Comparison of ENCODE assay signal across 27 cellular contexts in genomic region chr11:37525336-37525735, GRCh38.
DNase-seq lines count a peak whose midpoint lies in the region; FAIRE-seq and TF ChIP-seq lines count a peak whose summit lies in the region.
"Had no signal": no experiment of that assay in that cellular context is flagged by ENCODE, and none has a peak within 500 bp of the region (broad histone marks: within the 10 kb centered on the region; RNA-seq: fewer than 3 reads in every experiment).

No MANE protein-coding gene starts in this region.

- CTCF ChIA-PET in BJ (lab: Yijun Ruan, JAX) = no interaction called here

- H3K27ac ChIP-seq in H9 (ENCODE audit: insufficient read length, low read depth, low read length) = no peak overlapping the region
- H3K27ac ChIP-seq: stomach had no signal

- H2BK120ac ChIP-seq in H9 (ENCODE audit: low read depth, low read length, poor library complexity, severe bottlenecking) = no peak overlapping the region

- H3K4me1 Mint-ChIP-seq in H9 = no peaks in the 10 kb centered on the region
- H3K4me1 Mint-ChIP-seq: activated CD4-positive, alpha-beta T cell treated with anti-CD3 and anti-CD28 coated beads for 36 hours; brain; mesothelial cell of epicardium had no signal

- H3K27me3 ChIP-seq in BJ (ENCODE audit: control insufficient read depth, insufficient read depth, low read length) (no peaks in the 10 kb centered on the region), bronchial epithelial cell (ENCODE audit: control insufficient read depth, insufficient read depth, low read length) (no peaks in the 10 kb centered on the region), H9 (ENCODE audit: insufficient read depth, low read length) (no peaks in the 10 kb centered on the region)
- H3K27me3 ChIP-seq: stomach had no signal

- H3K36me3 Mint-ChIP-seq in H9 (ENCODE audit: insufficient read depth in 1 of 3, low read depth in 3 of 3) = peaks cover 15 to 28% (median 19%) of the 10 kb centered on the region in 3 experiments
- H3K36me3 Mint-ChIP-seq: activated naive CD8-positive, alpha-beta T cell; brain; type B pancreatic cell had no signal

- no peak overlapping the region for H3K4me3 Mint-ChIP-seq in H9
- H3K4me3 Mint-ChIP-seq: activated CD4-positive, alpha-beta T cell treated with anti-CD3 and anti-CD28 coated beads for 36 hours; activated naive CD8-positive, alpha-beta T cell; activated T-helper 1 cell treated with anti-CD3 and anti-CD28 coated beads, Interleukin-12 subunit alpha, Interleukin-12 subunit beta, Interleukin-2, Interleukin-4 antibody, amounts not matched to agents 30 ng/mL and 10 ng/mL and 1 ng/mL, durations not matched to agents 14 hours and 24 hours and 36 hours; brain; mesothelial cell of epicardium; natural killer cell treated with Interleukin-12 subunit alpha and Interleukin-12 subunit beta and Interleukin-15 and Interleukin-18, amount 100 ng/mL, for 72 hours; type B pancreatic cell had no signal

- no peak overlapping the region for H4K91ac ChIP-seq in H9 (ENCODE audit: insufficient read length, low read depth, low read length)

- no peak overlapping the region for H4K8ac ChIP-seq in H9 (replicated peaks; ENCODE audit: insufficient read length, low read depth, low read length)

- H3K23me2 ChIP-seq in H9 (ENCODE audit: insufficient read length, low read depth, low read length, poor library complexity, severe bottlenecking) = no peaks in the 10 kb centered on the region

- H3K56ac ChIP-seq in H9 (ENCODE audit: insufficient read length, low read depth, low read length) = no peak overlapping the region

- DNase-seq in BJ (ENCODE audit: low read depth) (no peak), HT-29 (ENCODE audit: low spot score) (peak; percentile 40), bronchial epithelial cell (ENCODE audit: low read depth) (peak; percentile 24), NOMO-1 (lab: John Stamatoyannopoulos, UW; ENCODE audit: unreplicated experiment in 2 of 2) (no peak), H9 (no peak), NCI-H187 treated with DMSO at 0.1 percent for 48 hours (lab: John Stamatoyannopoulos, UW) (no peak), T-helper 2 cell (no peak)
- DNase-seq: activated CD4-positive, alpha-beta T cell treated with anti-CD3 and anti-CD28 coated beads for 36 hours; dermis blood vessel endothelial cell; DMS79; Kasumi-1; NCI-H1092 treated with DMSO at 0.1 percent for 48 hours; NCI-H2081 treated with DMSO at 0.1 percent for 48 hours; NCI-H510A treated with DMSO at 0.1 percent for 48 hours; stimulated activated CD4-positive, alpha-beta T cell treated with anti-CD3 and anti-CD28 coated beads, Interleukin-4, amount 100 ng/mL, for 4 hours; stomach had no signal

- no peak overlapping the region for H2BK5ac ChIP-seq in H9 (ENCODE audit: insufficient read length, low read length)

- POLR2A ChIA-PET in BJ (lab: Charles Lee) = no interaction called here

- H3K9ac ChIP-seq in H9 (ENCODE audit: extremely low read depth, insufficient read length, low read length) = no peak overlapping the region

- no peak overlapping the region for H3K4me2 ChIP-seq in H9 (ENCODE audit: insufficient read depth, insufficient read length, low read length)
- H3K4me2 ChIP-seq: smooth muscle cell had no signal

- peak; percentile 31; the same call in 1 of the 2 replicates for TF ChIP-seq CTCF in BJ (IDR thresholded peaks at IDR 0.05; ENCODE audit: insufficient read depth, low read depth, low read length)
- no peak for TF ChIP-seq CTCF in bronchial epithelial cell (IDR thresholded peaks at IDR 0.05; ENCODE audit: insufficient read depth, low read length, severe bottlenecking)
- no peak for TF ChIP-seq CTCF in H9 (conservative IDR thresholded peaks at IDR 0.05)

- H3K4me1 ChIP-seq in H9 (ENCODE audit: insufficient read depth, low read length) = no peaks in the 10 kb centered on the region
- H3K4me1 ChIP-seq: HAP-1, stomach had no signal

- peaks cover 33 to 37% of the 10 kb centered on the region in 2 experiments for H3K9me3 Mint-ChIP-seq in H9

- no peak overlapping the region for H2AK5ac ChIP-seq in H9 (ENCODE audit: insufficient read length, low read length)

- H3K27ac Mint-ChIP-seq in H9 = no peak overlapping the region
- H3K27ac Mint-ChIP-seq: activated CD4-positive, alpha-beta T cell treated with anti-CD3 and anti-CD28 coated beads for 36 hours; activated naive CD8-positive, alpha-beta T cell; activated T-helper 1 cell treated with anti-CD3 and anti-CD28 coated beads, Interleukin-12 subunit alpha, Interleukin-12 subunit beta, Interleukin-2, Interleukin-4 antibody, amounts not matched to agents 30 ng/mL and 10 ng/mL and 1 ng/mL, durations not matched to agents 14 hours and 24 hours and 36 hours; brain; mesothelial cell of epicardium; natural killer cell treated with Interleukin-12 subunit alpha and Interleukin-12 subunit beta and Interleukin-15 and Interleukin-18, amount 100 ng/mL, for 72 hours; progenitor cell of endocrine pancreas; type B pancreatic cell had no signal

- no peaks in the 10 kb centered on the region for H3K27me3 Mint-ChIP-seq in H9 (ENCODE audit: low read depth)
- H3K27me3 Mint-ChIP-seq: activated CD4-positive, alpha-beta T cell treated with anti-CD3 and anti-CD28 coated beads for 36 hours; activated naive CD8-positive, alpha-beta T cell; natural killer cell treated with Interleukin-12 subunit alpha and Interleukin-12 subunit beta and Interleukin-15 and Interleukin-18, amount 100 ng/mL, for 72 hours; progenitor cell of endocrine pancreas; type B pancreatic cell had no signal

- H3K36me3 ChIP-seq in BJ (ENCODE audit: control insufficient read depth, insufficient read depth, low read length) (no peaks in the 10 kb centered on the region), bronchial epithelial cell (ENCODE audit: control insufficient read depth, insufficient read depth, low read length) (no peaks in the 10 kb centered on the region)
- H3K36me3 ChIP-seq: HAP-1, stomach had no signal

- FAIRE-seq in bronchial epithelial cell (lab: Jason Lieb, UNC) (no peak), islet of Langerhans (lab: Jason Lieb, UNC) (peak; percentile 72)
- FAIRE-seq: endothelial cell of umbilical vein had no signal

- H2BK12ac ChIP-seq in H9 (ENCODE audit: insufficient read length, low read depth, low read length) = no peak overlapping the region

- no peak overlapping the region for H3T11ph ChIP-seq in H9 (ENCODE audit: low read length)

- no peak overlapping the region for H2AFZ ChIP-seq in H9 (ENCODE audit: low read length)

- H2BK20ac ChIP-seq in H9 (ENCODE audit: low read depth, low read length, poor library complexity, severe bottlenecking) = no peak overlapping the region

- H3K18ac ChIP-seq in H9 (ENCODE audit: insufficient read length, low read depth, low read length) = no peak overlapping the region

- no peak overlapping the region for H3K4ac ChIP-seq in H9 (ENCODE audit: low read depth, low read length)

- no peak overlapping the region for H3K23ac ChIP-seq in H9 (ENCODE audit: insufficient read length, low read depth, low read length)

- H3K79me2 ChIP-seq in H9 (ENCODE audit: insufficient read depth, low read length) = no peaks in the 10 kb centered on the region

- H3K79me1 ChIP-seq in H9 (ENCODE audit: insufficient read depth, low read depth, low read length, poor library complexity, severe bottlenecking) = no peaks in the 10 kb centered on the region

- H4K5ac ChIP-seq in H9 (ENCODE audit: insufficient read length, low read depth, low read length) = no peak overlapping the region

- no peaks in the 10 kb centered on the region for H4K20me1 ChIP-seq in H9 (ENCODE audit: control insufficient read depth, insufficient read depth, insufficient read length)

- H2BK15ac ChIP-seq in H9 (ENCODE audit: low read depth, low read length) = no peak overlapping the region

- peaks cover 8% of the 10 kb centered on the region for H3K9me3 ChIP-seq in H9 (ENCODE audit: control insufficient read depth, low read depth, low read length)

- H3K14ac ChIP-seq in H9 (ENCODE audit: insufficient read depth, low read length) = no peak overlapping the region

- H3K4me3 ChIP-seq in BJ (ENCODE audit: low read depth, low read length) (no peak overlapping the region), bronchial epithelial cell (ENCODE audit: low read depth, low read length) (no peak overlapping the region)
- H3K4me3 ChIP-seq: HAP-1, smooth muscle cell, stomach had no signal

Comparison
In these comparisons a context has a peak if more than half of its experiments do, and no peak if none do; other contexts are left out.
1. DNase-seq: peak in HT-29 (single experiment) and bronchial epithelial cell (single experiment); none in BJ (single experiment), NOMO-1 (0 of 2), H9 (single experiment), NCI-H187 treated with DMSO at 0.1 percent for 48 hours (single experiment) and T-helper 2 cell (0 of 5).